In the genomic region with DNA sequence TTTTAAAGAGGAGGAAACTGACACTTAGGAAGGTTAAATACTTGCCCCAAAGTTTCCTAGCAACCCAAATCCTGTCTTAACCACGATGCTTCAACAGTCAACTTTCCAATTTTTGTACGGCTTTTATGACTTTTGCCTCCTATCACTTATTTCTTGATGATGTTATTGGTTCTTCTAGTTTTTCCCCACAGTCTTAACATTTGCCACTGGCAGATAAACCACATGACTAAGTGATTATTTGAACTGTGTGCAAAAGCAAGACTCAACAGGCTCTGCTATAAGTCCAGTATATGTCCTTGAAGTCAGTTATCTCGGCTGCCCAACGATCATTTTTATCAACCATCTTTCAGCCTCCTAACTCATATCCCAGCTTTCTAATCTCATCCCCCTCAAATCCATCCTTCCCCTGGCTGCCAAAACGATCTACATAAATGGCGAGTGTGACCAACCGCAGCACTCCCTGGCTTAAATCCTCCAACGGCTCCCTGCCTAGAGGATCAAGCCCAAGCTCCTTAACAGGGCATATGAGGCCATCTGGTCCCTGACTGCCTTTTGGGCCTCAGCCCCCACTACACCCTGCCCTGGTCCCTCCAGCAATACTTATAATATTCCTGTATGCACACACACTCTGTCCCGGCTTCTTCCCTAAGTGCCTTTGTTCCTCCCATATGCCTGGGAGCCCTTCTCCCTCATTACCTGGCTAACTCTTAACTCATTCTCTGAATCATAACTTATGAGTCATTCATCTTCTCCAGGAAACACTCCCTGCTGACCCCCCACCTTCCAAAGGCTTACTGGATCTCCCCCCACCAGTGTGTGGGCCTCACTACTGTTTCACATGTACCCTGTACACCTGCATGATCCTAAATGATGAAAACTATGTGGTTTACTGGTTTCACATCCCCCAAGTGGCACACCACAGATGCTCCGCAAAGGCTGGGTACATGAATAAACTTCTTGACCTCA, we compare ENCODE assay signal across 8 cellular contexts. TPM values are rescaled to one million over a fixed set of nuclear protein-coding genes. Genes with fewer than 3 reads are reported as not detected.
DNase-seq lines count a peak whose midpoint lies in the region; ATAC-seq and TF ChIP-seq lines count a peak whose summit lies in the region.

No MANE protein-coding gene starts in this region.

- H4K20me1 ChIP-seq in PC-9 (ENCODE audit: insufficient read depth) = peaks cover 17% of the 10 kb centered on the region; the same call in 1 of the 2 replicates

- CTCF ChIA-PET in PC-9 (lab: Charles Lee) = interaction anchor here (0.8 kb wide), 1 partner anchor 57 kb away, joined by 3 read pairs; no protein-coding TSS in a partner anchor

- peaks cover 91% of the 10 kb centered on the region for H3K79me2 ChIP-seq in PC-9 (ENCODE audit: low read depth)

- DNase-seq in stimulated activated CD4-positive, alpha-beta T cell treated with anti-CD3 and anti-CD28 coated beads, Interleukin-15, amount 100 ng/mL, for 24 hours = peak; percentile 66
- DNase-seq in stimulated activated CD4-positive, alpha-beta T cell treated with anti-CD3 and anti-CD28 coated beads, Interleukin-12 subunit alpha, Interleukin-12 subunit beta, amount 100 ng/mL, for 4 hours = no peak
- DNase-seq in PC-9 (peak; percentile 66 to 91), caudate nucleus (lab: John Stamatoyannopoulos, UW) (peak in 8 of 61 donors; percentile 10 to 49 (median 28)), NCI-H187 treated with DMSO at 0.1 percent for 48 hours (lab: John Stamatoyannopoulos, UW) (no peak), Ammon's horn (ENCODE audit: low spot score) (no peak)

- no peaks in the 10 kb centered on the region for H3K36me3 Mint-ChIP-seq in nephron (ENCODE audit: low read depth)

- H3F3A ChIP-seq in PC-9 (ENCODE audit: insufficient read depth, low read depth) = peaks cover 57% of the 10 kb centered on the region

- H3K27me3 ChIP-seq in PC-9 (ENCODE audit: insufficient read depth, low read depth) = no peaks in the 10 kb centered on the region

- peak overlapping the region; percentile 97 for H3K27ac ChIP-seq in PC-9
- H3K27ac ChIP-seq in caudate nucleus (ENCODE audit: low read depth, low read length) = peak overlapping the region; percentile 32

- H3K4me3 ChIP-seq in PC-9 = peak overlapping the region; percentile 48; the same call in 1 of the 2 replicates

- H3K4me1 ChIP-seq in PC-9 (replicated peaks; ENCODE audit: insufficient read depth) = peaks cover 74% of the 10 kb centered on the region

- H3K9me3 Mint-ChIP-seq in nephron = no peaks in the 10 kb centered on the region

- intact Hi-C loops in PC-9 (cut with micrococcal nuclease; ENCODE audit: unreplicated experiment) = loop anchor here (1.0 kb wide), 1 partner anchor 15 kb away; no protein-coding TSS in a partner anchor

- TF ChIP-seq CTCF in PC-9 (conservative IDR thresholded peaks at IDR 0.05) = no peak
- TF ChIP-seq CTCF in nephron (IDR thresholded peaks at IDR 0.05; ENCODE audit: unreplicated experiment in 3 of 3) = no peak

- H3K9me2 ChIP-seq in PC-9 (ENCODE audit: insufficient read depth) = no peaks in the 10 kb centered on the region

- POLR2A ChIA-PET in PC-9 (lab: Charles Lee; ENCODE audit: unreplicated experiment) = no interaction called here

- H2AFZ ChIP-seq in PC-9 = no peak overlapping the region

- H3K27me3 Mint-ChIP-seq in nephron (ENCODE audit: low read depth) = no peaks in the 10 kb centered on the region

- BruUV-seq in PC-9 (replicated peaks; lab: Mats Ljungman, UMichigan) = no TSS peak

- H3K4me2 ChIP-seq in PC-9 = peak overlapping the region; percentile 85

- H3K36me3 ChIP-seq in PC-9 (ENCODE audit: low read depth) = no peaks in the 10 kb centered on the region

- no peak overlapping the region for H3K4me3 Mint-ChIP-seq in nephron

- peaks cover 77% of the 10 kb centered on the region for H3K4me1 Mint-ChIP-seq in nephron

- H3K9me3 ChIP-seq in PC-9 (ENCODE audit: insufficient read depth, low read depth) = no peaks in the 10 kb centered on the region

- peak; percentile 79 for ATAC-seq in HG03045 (IDR thresholded peaks at IDR 0.05; ENCODE audit: unreplicated experiment)

- H3K27ac Mint-ChIP-seq in nephron = peak overlapping the region; percentile 39 to 62 (median 47)

RNA-seq across cellular contexts. Expression of gene VPS37B, which starts 8.8 kb away (rescaled TPM):
- 51.4 and 53.5 TPM in 2 replicates for total RNA-seq in PC-9 (2021)

RNA-seq across cellular contexts. Expression of gene HIP1R, which starts 51.9 kb away (rescaled TPM):
- 33.1 and 47.4 TPM in 2 replicates for total RNA-seq in PC-9 (2021)

Comparison
In these comparisons a context has a peak if more than half of its experiments do, and no peak if none do; other contexts are left out.
1. DNase-seq: peak in stimulated activated CD4-positive, alpha-beta T cell treated with anti-CD3 and anti-CD28 coated beads, Interleukin-15, amount 100 ng/mL, for 24 hours (single experiment) and PC-9 (2 of 2); none in stimulated activated CD4-positive, alpha-beta T cell treated with anti-CD3 and anti-CD28 coated beads, Interleukin-12 subunit alpha, Interleukin-12 subunit beta, amount 100 ng/mL, for 4 hours (single experiment), NCI-H187 treated with DMSO at 0.1 percent for 48 hours (single experiment) and Ammon's horn (single experiment).